Comparison of ENCODE assay signal across 20 cellular contexts in the genomic region with DNA sequence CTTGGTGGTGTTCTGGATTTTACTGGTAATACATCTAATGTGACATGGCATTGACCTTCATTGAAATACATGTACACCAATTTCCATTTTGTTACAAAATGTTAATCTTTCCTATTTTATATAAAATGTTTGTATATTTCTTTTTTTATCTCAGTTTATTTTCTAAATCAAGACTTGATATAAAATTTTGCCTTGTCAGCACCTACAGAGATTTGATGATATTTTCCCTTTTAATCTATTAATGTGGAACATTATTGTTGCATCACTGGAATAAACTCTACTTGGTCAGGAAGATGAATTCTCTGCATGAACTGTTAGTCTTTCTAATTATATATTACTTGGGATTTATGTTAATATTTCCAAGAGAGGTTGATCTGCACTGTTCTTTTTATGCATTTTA.
DNase-seq lines count a peak whose midpoint lies in the region; ATAC-seq, FAIRE-seq and TF ChIP-seq lines count a peak whose summit lies in the region.
"Had no signal": no experiment of that assay in that cellular context is flagged by ENCODE, and none has a peak within 500 bp of the region (broad histone marks: within the 10 kb centered on the region; RNA-seq: fewer than 3 reads in every experiment).

No MANE protein-coding gene starts in this region.

- H4K5ac ChIP-seq in IMR-90 (ENCODE audit: low read depth, low read length) (no peak overlapping the region), H1 (ENCODE audit: insufficient read length, low read depth, low read length) (no peak overlapping the region)

- no peak for TF ChIP-seq EP300 in A549 (IDR thresholded peaks at IDR 0.05)
- TF ChIP-seq EP300 in H1 (IDR thresholded peaks at IDR 0.05; ENCODE audit: borderline replicate concordance in 1 of 2, low read depth in 2 of 2, low read length in 2 of 2), result no peak

- no peak overlapping the region for H4K91ac ChIP-seq in IMR-90 (ENCODE audit: insufficient read depth, low read depth, low read length)
- H4K91ac ChIP-seq in H1 (replicated peaks; ENCODE audit: insufficient read length, low read length), result no peak overlapping the region

- dilution Hi-C loops in IMR-90 (cut with HindIII; ENCODE audit: low sequenced_read_pairs, unreplicated experiment), result no loop called here

- no peaks in the 10 kb centered on the region for H3K9me1 ChIP-seq in IMR-90 (ENCODE audit: insufficient read depth, low read length)

- H3K27me3 ChIP-seq in IMR-90 (ENCODE audit: control insufficient read depth, insufficient read depth, low read length), result no peaks in the 10 kb centered on the region
- no peaks in the 10 kb centered on the region for H3K27me3 ChIP-seq in H1 (replicated peaks in 1 of 4; ENCODE audit: control insufficient read depth in 3 of 4, extremely low read depth in 1 of 4, insufficient read depth in 3 of 4, low read length in 3 of 4)
- no peaks in the 10 kb centered on the region for H3K27me3 ChIP-seq in small intestine (ENCODE audit: control insufficient read depth in 2 of 2, insufficient read depth in 2 of 2, low read length in 2 of 2)
- H3K27me3 ChIP-seq: BLaER1 treated with 17β-estradiol and CSF1 and Interleukin-3, amounts not matched to agents 10 nM and 100 nM had no signal

- no peak overlapping the region for H3K4me3 ChIP-seq in A549
- no peak overlapping the region for H3K4me3 ChIP-seq in IMR-90 (ENCODE audit: insufficient read depth, low read depth, low read length)
- H3K4me3 ChIP-seq in H1 (ENCODE audit: extremely low read depth in 1 of 4, insufficient read depth in 2 of 4, low read depth in 3 of 4, low read length in 4 of 4), result no peak overlapping the region
- no peak overlapping the region for H3K4me3 ChIP-seq in small intestine (ENCODE audit: low read depth in 1 of 2, low read length in 2 of 2)
- H3K4me3 ChIP-seq: BLaER1 treated with 17β-estradiol and CSF1 and Interleukin-3, amounts not matched to agents 10 nM and 100 nM had no signal

- POLR2A ChIA-PET in A549 (lab: Yijun Ruan, JAX) (no interaction called here), IMR-90 (lab: Charles Lee; ENCODE audit: unreplicated experiment) (no interaction called here), H1 (lab: Charles Lee; ENCODE audit: partially characterized antibody) (no interaction called here)

- in situ Hi-C loops in IMR-90 (cut with MboI; ENCODE audit: low sequenced_read_pairs), result no loop called here

- no peak overlapping the region for H2BK15ac ChIP-seq in IMR-90 (ENCODE audit: low read depth, low read length)
- H2BK15ac ChIP-seq in H1 (ENCODE audit: low read length), result no peak overlapping the region

- no peak for FAIRE-seq in A549 (lab: Jason Lieb, UNC)
- no peak for FAIRE-seq in H1 (lab: Jason Lieb, UNC)
- peak; percentile 49 for FAIRE-seq in small intestine (lab: Jason Lieb, UNC)
- FAIRE-seq: D721Med, GM12891, GM19239 had no signal

- DNase-seq in A549 (ENCODE audit: low read depth in 1 of 2, low spot score in 1 of 2) (no peak), IMR-90 (no peak), H1 (ENCODE audit: low read depth in 1 of 2, low spot score in 2 of 2) (no peak), small intestine (no peak), cerebellar nuclear complex (lab: John Stamatoyannopoulos, UW) (no peak)
- DNase-seq in stimulated activated CD4-positive, alpha-beta T cell treated with anti-CD3 and anti-CD28 coated beads, Interleukin-2, amount 100 ng/mL, for 48 hours, result no peak
- DNase-seq: 8988T; AML-193; Caco-2; Calu3; CD4-positive, alpha-beta T cell; CD8-positive, alpha-beta T cell; DMS79 treated with DMSO at 0.1 percent for 48 hours; GF-D8 had no signal

- H3K18ac ChIP-seq in IMR-90 (ENCODE audit: low read depth, low read length) (no peak overlapping the region), H1 (ENCODE audit: extremely low read depth, low read length) (no peak overlapping the region)

- H2AFZ ChIP-seq in IMR-90 (replicated peaks; ENCODE audit: low read length, poor library complexity), result no peak overlapping the region
- H2AFZ ChIP-seq in H1 (ENCODE audit: low read length), result no peak overlapping the region

- TF ChIP-seq RAD21 in A549 (conservative IDR thresholded peaks at IDR 0.05 in 1 of 2, IDR thresholded peaks at IDR 0.05 in 1 of 2) (no peak), IMR-90 (IDR thresholded peaks at IDR 0.05; ENCODE audit: low read length) (no peak), H1 (IDR thresholded peaks at IDR 0.05 in 1 of 2, conservative IDR thresholded peaks at IDR 0.05 in 1 of 2; ENCODE audit: low read depth in 2 of 2, low read length in 2 of 2) (no peak)

- H2BK20ac ChIP-seq in IMR-90 (ENCODE audit: low read depth, low read length) (no peak overlapping the region), H1 (ENCODE audit: low read length) (no peak overlapping the region)

- BruUV-seq in IMR-90 (replicated peaks; lab: Mats Ljungman, UMichigan), result no TSS peak

- H2AK5ac ChIP-seq in IMR-90 (ENCODE audit: low read depth, low read length) (no peak overlapping the region), H1 (ENCODE audit: low read depth, low read length) (no peak overlapping the region)

- H3K9me3 ChIP-seq in A549 (peaks cover 14% of the 10 kb centered on the region; the same call in 2 of the 3 replicates), IMR-90 (ENCODE audit: control insufficient read depth, insufficient read depth, low read length) (peaks cover 7% of the 10 kb centered on the region), H1 (ENCODE audit: insufficient read depth in 2 of 2, low read depth in 1 of 2, low read length in 1 of 2) (peaks cover 3 to 6% of the 10 kb centered on the region in 2 experiments; a peak in 3 of 4 replicates), small intestine (ENCODE audit: control insufficient read depth, low read depth) (peaks cover 2% of the 10 kb centered on the region)

- no peak overlapping the region for H2BK5ac ChIP-seq in IMR-90 (ENCODE audit: low read depth, low read length, poor library complexity, severe bottlenecking)
- no peak overlapping the region for H2BK5ac ChIP-seq in H1 (ENCODE audit: low read depth, low read length)

- H3K4me1 ChIP-seq in A549, result no peaks in the 10 kb centered on the region
- H3K4me1 ChIP-seq in IMR-90 (ENCODE audit: control insufficient read depth, insufficient read depth, low read length), result no peaks in the 10 kb centered on the region
- H3K4me1 ChIP-seq in H1 (replicated peaks in 1 of 4; ENCODE audit: control insufficient read depth in 3 of 4, insufficient read depth in 4 of 4, low read length in 3 of 4), result no peaks in the 10 kb centered on the region
- no peaks in the 10 kb centered on the region for H3K4me1 ChIP-seq in small intestine (ENCODE audit: control insufficient read depth in 2 of 2, insufficient read depth in 1 of 2, low read depth in 1 of 2, low read length in 1 of 2)
- H3K4me1 ChIP-seq: BLaER1 treated with 17β-estradiol and CSF1 and Interleukin-3, amounts not matched to agents 10 nM and 100 nM; Caco-2 had no signal

- TF ChIP-seq POLR2A in A549 (IDR thresholded peaks at IDR 0.05; ENCODE audit: low read length) (no peak), IMR-90 (IDR thresholded peaks at IDR 0.05; ENCODE audit: low read depth, low read length) (no peak), H1 (IDR thresholded peaks at IDR 0.05; ENCODE audit: control extremely low read depth in 1 of 2, low read depth in 2 of 2, low read length in 2 of 2) (no peak)

- H3K23me2 ChIP-seq in H1 (ENCODE audit: low read depth, low read length), result no peaks in the 10 kb centered on the region

- no peak overlapping the region for H2AK9ac ChIP-seq in IMR-90 (replicated peaks; ENCODE audit: low read depth, low read length, poor library complexity)

- H3K27ac ChIP-seq in A549 (no peak overlapping the region), IMR-90 (ENCODE audit: insufficient read depth, low read length) (no peak overlapping the region), H1 (ENCODE audit: low read depth, low read length) (no peak overlapping the region), small intestine (ENCODE audit: low read depth in 1 of 2, low read length in 1 of 2) (no peak overlapping the region)
- H3K27ac ChIP-seq: BLaER1 treated with 17β-estradiol and CSF1 and Interleukin-3, amounts not matched to agents 10 nM and 100 nM; C4-2B had no signal

- H3K4ac ChIP-seq in IMR-90 (ENCODE audit: low read depth, low read length), result no peak overlapping the region
- H3K4ac ChIP-seq in H1 (replicated peaks; ENCODE audit: insufficient read length, low read depth, low read length), result no peak overlapping the region

- H2BK120ac ChIP-seq in IMR-90 (ENCODE audit: low read depth, low read length), result no peak overlapping the region
- H2BK120ac ChIP-seq in H1 (replicated peaks; ENCODE audit: low read depth, low read length), result no peak overlapping the region

- H4K8ac ChIP-seq in IMR-90 (ENCODE audit: low read depth in 2 of 2, low read length in 2 of 2) (no peak overlapping the region), H1 (ENCODE audit: extremely low read depth, insufficient read depth, low read length) (no peak overlapping the region)

- H4K20me1 ChIP-seq in IMR-90 (ENCODE audit: insufficient read depth, low read length), result no peaks in the 10 kb centered on the region
- H4K20me1 ChIP-seq in H1 (replicated peaks in 1 of 2; ENCODE audit: control insufficient read depth in 1 of 2, insufficient read depth in 2 of 2, low read length in 2 of 2), result no peaks in the 10 kb centered on the region
- H4K20me1 ChIP-seq: BLaER1 treated with 17β-estradiol and CSF1 and Interleukin-3, amounts not matched to agents 10 nM and 100 nM had no signal

- H3K14ac ChIP-seq in IMR-90 (replicated peaks; ENCODE audit: low read depth, low read length) (no peak overlapping the region), H1 (ENCODE audit: insufficient read length) (no peak overlapping the region)

- H3K23ac ChIP-seq in IMR-90 (ENCODE audit: low read depth, low read length), result no peak overlapping the region
- no peak overlapping the region for H3K23ac ChIP-seq in H1 (ENCODE audit: insufficient read length)

- H2BK12ac ChIP-seq in H1 (ENCODE audit: low read depth, low read length), result no peak overlapping the region

- intact Hi-C loops in IMR-90 (cut with micrococcal nuclease), result no loop called here

- H3K56ac ChIP-seq in IMR-90 (ENCODE audit: extremely low read depth, insufficient read depth, low read length), result no peak overlapping the region
- H3K56ac ChIP-seq in H1 (replicated peaks; ENCODE audit: insufficient read length, low read depth, low read length), result no peak overlapping the region

- TF ChIP-seq CTCF in A549 (IDR thresholded peaks at IDR 0.05) (no peak), IMR-90 (conservative IDR thresholded peaks at IDR 0.05; ENCODE audit: low read depth, low read length) (no peak), H1 (IDR thresholded peaks at IDR 0.05; ENCODE audit: control extremely low read depth in 1 of 3, insufficient read depth in 1 of 3, low read depth in 1 of 3, low read length in 3 of 3) (no peak)

- H3K36me3 ChIP-seq in IMR-90 (ENCODE audit: control insufficient read depth, insufficient read depth, low read length), result no peaks in the 10 kb centered on the region
- H3K36me3 ChIP-seq in H1 (ENCODE audit: control insufficient read depth in 2 of 4, insufficient read depth in 4 of 4, low read length in 3 of 4), result no peaks in the 10 kb centered on the region
- H3K36me3 ChIP-seq in small intestine (ENCODE audit: control insufficient read depth in 2 of 2, insufficient read depth in 2 of 2, low read length in 2 of 2), result no peaks in the 10 kb centered on the region
- H3K36me3 ChIP-seq: BLaER1 treated with 17β-estradiol and CSF1 and Interleukin-3, amounts not matched to agents 10 nM and 100 nM had no signal

- H3K4me2 ChIP-seq in A549 (no peak overlapping the region), IMR-90 (ENCODE audit: low read depth, low read length) (no peak overlapping the region), H1 (ENCODE audit: insufficient read depth in 1 of 2, low read depth in 2 of 2, low read length in 2 of 2) (no peak overlapping the region)
- H3K4me2 ChIP-seq: BLaER1 treated with 17β-estradiol and CSF1 and Interleukin-3, amounts not matched to agents 10 nM and 100 nM had no signal

- no peaks in the 10 kb centered on the region for H3K79me2 ChIP-seq in H1 (ENCODE audit: control insufficient read depth in 1 of 2, insufficient read depth in 2 of 2, low read length in 2 of 2)

- no peaks in the 10 kb centered on the region for H3K79me1 ChIP-seq in IMR-90 (ENCODE audit: low read depth in 1 of 2, low read length in 2 of 2)
- H3K79me1 ChIP-seq in H1 (ENCODE audit: low read depth, low read length), result no peaks in the 10 kb centered on the region

- H3K9ac ChIP-seq in IMR-90 (ENCODE audit: low read depth, low read length) (no peak overlapping the region), H1 (replicated peaks in 1 of 4; ENCODE audit: extremely low read depth in 1 of 4, low read depth in 3 of 4, low read length in 3 of 4) (no peak overlapping the region)
- H3K9ac ChIP-seq: BLaER1 treated with 17β-estradiol and CSF1 and Interleukin-3, amounts not matched to agents 10 nM and 100 nM had no signal

- CTCF ChIA-PET in A549 (lab: Yijun Ruan, JAX) (no interaction called here), IMR-90 (lab: Yijun Ruan, JAX) (no interaction called here), H1 (lab: Charles Lee; ENCODE audit: partially characterized antibody) (no interaction called here)

- ATAC-seq in A549, result no peak
- ATAC-seq in IMR-90 (ENCODE audit: low read depth), result no peak
- ATAC-seq in HG02623 (IDR thresholded peaks at IDR 0.05; ENCODE audit: unreplicated experiment), result no peak
- ATAC-seq: CD8-positive, alpha-beta T cell had no signal
